In genomic region chr18:13576598-13576997, GRCh38 we compare ENCODE assay signal across 10 cellular contexts.
A peak's percentile ranks its signal among the peaks of the same experiment; 100 is the strongest.
DNase-seq lines count a peak whose midpoint lies in the region; ATAC-seq and TF ChIP-seq lines count a peak whose summit lies in the region.
"Had no signal": no experiment of that assay in that cellular context is flagged by ENCODE, and none has a peak within 500 bp of the region (broad histone marks: within the 10 kb centered on the region; RNA-seq: fewer than 3 reads in every experiment).

No MANE protein-coding gene starts in this region.

- peak overlapping the region; percentile 6 for H3K4me3 ChIP-seq in SU-DHL-6 (ENCODE audit: insufficient read depth, low read length, poor library complexity, severe bottlenecking)
- H3K4me3 ChIP-seq: SK-N-MC had no signal

- H3K4me1 Mint-ChIP-seq in activated CD8-positive, alpha-beta memory T cell treated with anti-CD3 and anti-CD28 coated beads, Interleukin-2, amount 10 ng/mL, durations not matched to agents 7 days and 5 days = peaks cover 75% of the 10 kb centered on the region
- H3K4me1 Mint-ChIP-seq in stimulated activated naive B cell treated with anti-CD40 and anti-IgM and Interleukin-4, amounts not matched to agents 10 μg/mL and 1 μg/mL and 100 μg/mL, for 72 hours = peaks cover 32 to 81% of the 10 kb centered on the region in 2 donors

- no peaks in the 10 kb centered on the region for H3K27me3 Mint-ChIP-seq in activated CD8-positive, alpha-beta memory T cell treated with anti-CD3 and anti-CD28 coated beads, Interleukin-2, amount 10 ng/mL, durations not matched to agents 7 days and 5 days
- no peaks in the 10 kb centered on the region for H3K27me3 Mint-ChIP-seq in stimulated activated naive B cell treated with anti-CD40 and anti-IgM and Interleukin-4, amounts not matched to agents 10 μg/mL and 1 μg/mL and 100 μg/mL, for 72 hours

- H2AFZ ChIP-seq in SU-DHL-6 (ENCODE audit: low read depth, low read length, severe bottlenecking) = no peak overlapping the region

- POLR2A ChIA-PET in RWPE1 (lab: Yijun Ruan, JAX; ENCODE audit: low non-redundant PET) = no interaction called here

- H3K9me3 ChIP-seq in SU-DHL-6 (ENCODE audit: insufficient read depth, low read length) = no peaks in the 10 kb centered on the region

- H3F3A ChIP-seq in SU-DHL-6 (ENCODE audit: insufficient read depth) = peaks cover 16% of the 10 kb centered on the region

- TF ChIP-seq CTCF in SU-DHL-6 (IDR thresholded peaks at IDR 0.05; ENCODE audit: insufficient read depth, low read length, poor library complexity, severe bottlenecking) (no peak), RWPE1 (conservative IDR thresholded peaks at IDR 0.05; ENCODE audit: low read depth) (no peak)

- H3K27ac Mint-ChIP-seq in activated CD8-positive, alpha-beta memory T cell treated with anti-CD3 and anti-CD28 coated beads, Interleukin-2, amount 10 ng/mL, durations not matched to agents 7 days and 5 days = peak overlapping the region; percentile 97
- peak overlapping the region; percentile 94 for H3K27ac Mint-ChIP-seq in stimulated activated naive B cell treated with anti-CD40 and anti-IgM and Interleukin-4, amounts not matched to agents 10 μg/mL and 1 μg/mL and 100 μg/mL, for 72 hours

- no peaks in the 10 kb centered on the region for H4K20me1 ChIP-seq in SU-DHL-6 (ENCODE audit: low read depth, low read length)

- peak overlapping the region; percentile 60 for H3K4me2 ChIP-seq in SU-DHL-6 (ENCODE audit: low read depth, low read length, poor library complexity, severe bottlenecking)

- no peaks in the 10 kb centered on the region for H3K79me2 ChIP-seq in SU-DHL-6 (ENCODE audit: insufficient read depth, low read length)

- H3K36me3 ChIP-seq in SU-DHL-6 (ENCODE audit: low read length) = no peaks in the 10 kb centered on the region

- ATAC-seq in activated CD8-positive, alpha-beta memory T cell treated with anti-CD3 and anti-CD28 coated beads, Interleukin-2, amount 10 ng/mL, durations not matched to agents 7 days and 5 days = no peak
- ATAC-seq in HG02642 (IDR thresholded peaks at IDR 0.05; ENCODE audit: poor library complexity, unreplicated experiment) = peak; percentile 25
- ATAC-seq in stimulated activated naive B cell treated with anti-CD40 and anti-IgM and Interleukin-4, amounts not matched to agents 10 μg/mL and 1 μg/mL and 100 μg/mL, for 72 hours (replicated peaks) = no peak

- H3K27ac ChIP-seq in SU-DHL-6 (ENCODE audit: low read depth, low read length) (peak overlapping the region; percentile 80), RWPE1 (no peak overlapping the region)
- H3K27ac ChIP-seq: SK-N-MC had no signal

- CTCF ChIA-PET in activated CD8-positive, alpha-beta memory T cell treated with anti-CD3 and anti-CD28 coated beads, Interleukin-2, amount 10 ng/mL, durations not matched to agents 7 days and 5 days (lab: Charles Lee) = interaction anchor here (0.7 to 4.5 kb wide), 12 partner anchors 10 to 361 kb away, joined by 3 to 48 read pairs (median 4); no protein-coding TSS in a partner anchor
- CTCF ChIA-PET in RWPE1 (lab: Yijun Ruan, JAX) = interaction anchor here (1.1 kb wide), 1 partner anchor 8 kb away, joined by 3 read pairs; no protein-coding TSS in a partner anchor

- peak; percentile 38 for DNase-seq in activated CD8-positive, alpha-beta memory T cell treated with anti-CD3 and anti-CD28 coated beads, Interleukin-2, amount 10 ng/mL, durations not matched to agents 7 days and 5 days
- DNase-seq in activated CD8-positive, alpha-beta memory T cell treated with anti-CD3 and anti-CD28 coated beads for 24 hours = no peak
- DNase-seq in stimulated activated naive B cell treated with anti-CD40 and anti-IgM and Interleukin-4, amounts not matched to agents 10 μg/mL and 1 μg/mL and 100 μg/mL, for 72 hours = no peak
- DNase-seq in activated CD4-positive, CD25-positive, alpha-beta regulatory T cell treated with anti-CD3 and anti-CD28 coated beads, Interleukin-2, amount 50 U/mL, for 72 hours = no peak
- DNase-seq in RWPE1 (ENCODE audit: low spot score) = no peak
- no peak for DNase-seq in DMS 273 (lab: John Stamatoyannopoulos, UW; ENCODE audit: unreplicated experiment)

- H3K27me3 ChIP-seq in SU-DHL-6 (ENCODE audit: low read length) = no peaks in the 10 kb centered on the region

- no peaks in the 10 kb centered on the region for H3K9me2 ChIP-seq in SU-DHL-6 (replicated peaks; ENCODE audit: insufficient read depth, low read length)

- peak overlapping the region; percentile 19; the same call in 1 of the 2 replicates for H3K9ac ChIP-seq in SU-DHL-6 (ENCODE audit: low read length)

- peaks cover 10% of the 10 kb centered on the region for H3K36me3 Mint-ChIP-seq in activated CD8-positive, alpha-beta memory T cell treated with anti-CD3 and anti-CD28 coated beads, Interleukin-2, amount 10 ng/mL, durations not matched to agents 7 days and 5 days
- peaks cover 0 to 4% of the 10 kb centered on the region in 2 donors for H3K36me3 Mint-ChIP-seq in stimulated activated naive B cell treated with anti-CD40 and anti-IgM and Interleukin-4, amounts not matched to agents 10 μg/mL and 1 μg/mL and 100 μg/mL, for 72 hours

- no peaks in the 10 kb centered on the region for H3K9me3 Mint-ChIP-seq in activated CD8-positive, alpha-beta memory T cell treated with anti-CD3 and anti-CD28 coated beads, Interleukin-2, amount 10 ng/mL, durations not matched to agents 7 days and 5 days (ENCODE audit: low read depth)
- no peaks in the 10 kb centered on the region for H3K9me3 Mint-ChIP-seq in stimulated activated naive B cell treated with anti-CD40 and anti-IgM and Interleukin-4, amounts not matched to agents 10 μg/mL and 1 μg/mL and 100 μg/mL, for 72 hours
- H3K9me3 Mint-ChIP-seq: nephron had no signal

- peak overlapping the region; percentile 68 for H3K4me3 Mint-ChIP-seq in activated CD8-positive, alpha-beta memory T cell treated with anti-CD3 and anti-CD28 coated beads, Interleukin-2, amount 10 ng/mL, durations not matched to agents 7 days and 5 days
- H3K4me3 Mint-ChIP-seq in stimulated activated naive B cell treated with anti-CD40 and anti-IgM and Interleukin-4, amounts not matched to agents 10 μg/mL and 1 μg/mL and 100 μg/mL, for 72 hours = peak overlapping the region; percentile 62 to 75
- H3K4me3 Mint-ChIP-seq: nephron had no signal
